In genomic region chr7:127705461-127705959, GRCh38 we compare ENCODE assay signal across 26 cellular contexts. TPM values are rescaled to one million over a fixed set of nuclear protein-coding genes. Genes with fewer than 3 reads are reported as not detected.
A peak's percentile ranks its signal among the peaks of the same experiment; 100 is the strongest.
DNase-seq lines count a peak whose midpoint lies in the region; ATAC-seq, FAIRE-seq and TF ChIP-seq lines count a peak whose summit lies in the region.
"Had no signal": no experiment of that assay in that cellular context is flagged by ENCODE, and none has a peak within 500 bp of the region (broad histone marks: within the 10 kb centered on the region; RNA-seq: fewer than 3 reads in every experiment).

No MANE protein-coding gene starts in this region.

- POLR2A ChIA-PET in MCF 10A (lab: Yijun Ruan, JAX), result interaction anchor here (0.5 kb wide), 1 partner anchor 80 kb away, joined by 3 read pairs; no protein-coding TSS in a partner anchor

- CTCF ChIA-PET in mammary epithelial cell (lab: Charles Lee; ENCODE audit: low non-redundant PET), result no interaction called here
- CTCF ChIA-PET in MCF 10A (lab: Yijun Ruan, JAX), result interaction anchor here (0.7 to 14.4 kb wide), 3 partner anchors 7 to 506 kb away, joined by 3 to 239 read pairs (median 4); no protein-coding TSS in a partner anchor

- in situ Hi-C loops in mammary epithelial cell (cut with MboI; ENCODE audit: low sequenced_read_pairs in 2 of 2), result loop anchor here in 1 of 2 donors (25.0 kb wide), 1 partner anchor 507 kb away; no protein-coding TSS in a partner anchor

- peaks cover 46% of the 10 kb centered on the region for H3K36me3 ChIP-seq in mammary epithelial cell (ENCODE audit: insufficient read depth, low read length)
- peaks cover 22% of the 10 kb centered on the region for H3K36me3 ChIP-seq in bronchial epithelial cell (ENCODE audit: control insufficient read depth, insufficient read depth, low read length)
- H3K36me3 ChIP-seq in body of pancreas (replicated peaks in 1 of 2; ENCODE audit: insufficient read depth in 1 of 2, low read depth in 2 of 2), result peaks cover 6 to 42% of the 10 kb centered on the region in 2 donors

- H3K9me3 Mint-ChIP-seq in MCF 10A (ENCODE audit: unreplicated experiment), result no peaks in the 10 kb centered on the region

- H3K4me1 ChIP-seq in mammary epithelial cell (ENCODE audit: insufficient read depth, low read length), result peaks cover 12% of the 10 kb centered on the region
- H3K4me1 ChIP-seq in body of pancreas, result peaks cover 7% of the 10 kb centered on the region
- H3K4me1 ChIP-seq: HAP-1, lower lobe of right lung, right lobe of liver had no signal

- H4K20me1 ChIP-seq in mammary epithelial cell (ENCODE audit: insufficient read depth, low read length), result no peaks in the 10 kb centered on the region

- no peak for ATAC-seq in body of pancreas
- ATAC-seq: lower lobe of right lung; naive thymus-derived CD4-positive, alpha-beta T cell; right lobe of liver had no signal

- H3K9ac ChIP-seq in mammary epithelial cell (ENCODE audit: insufficient read depth, low read length), result no peak overlapping the region

- dilution Hi-C loops in mammary epithelial cell (cut with HindIII; ENCODE audit: low sequenced_read_pairs), result loop anchor here (25.0 kb wide), 1 partner anchor 507 kb away; no protein-coding TSS in a partner anchor

- intact Hi-C loops in mammary epithelial cell (cut with micrococcal nuclease), result loop anchor here (5.0 to 10.0 kb wide), 2 partner anchors 118 to 429 kb away; partner anchors contain the start of genes ARF5 and GCC1
- intact Hi-C loops in MCF 10A (cut with micrococcal nuclease), result no loop called here
- intact Hi-C loops in body of pancreas (cut with DNase I), result loop anchor here (10.0 kb wide), 1 partner anchor 509 kb away; no protein-coding TSS in a partner anchor

- BruUV-seq in mammary epithelial cell (replicated peaks; lab: Mats Ljungman, UMichigan), result no TSS peak
- BruUV-seq in MCF 10A (replicated peaks; lab: Mats Ljungman, UMichigan), result no TSS peak

- H3K9me3 ChIP-seq in mammary epithelial cell (replicated peaks; ENCODE audit: insufficient read depth, low read length) (no peaks in the 10 kb centered on the region), body of pancreas (no peaks in the 10 kb centered on the region)
- H3K9me3 ChIP-seq: lower lobe of right lung, neutrophil, right lobe of liver, thyroid gland had no signal

- H2AFZ ChIP-seq in mammary epithelial cell (ENCODE audit: low read depth, low read length), result no peak overlapping the region
- H2AFZ ChIP-seq: hepatocyte had no signal

- TF ChIP-seq CTCF in mammary epithelial cell (conservative IDR thresholded peaks at IDR 0.05 in 1 of 2, IDR thresholded peaks at IDR 0.05 in 1 of 2; ENCODE audit: extremely low read depth in 1 of 2, insufficient read depth in 1 of 2, low read depth in 1 of 2, low read length in 2 of 2) (no peak), MCF 10A (IDR thresholded peaks at IDR 0.05; ENCODE audit: unreplicated experiment) (no peak), bronchial epithelial cell (IDR thresholded peaks at IDR 0.05; ENCODE audit: insufficient read depth, low read length, severe bottlenecking) (no peak), body of pancreas (IDR thresholded peaks at IDR 0.05) (no peak)

- FAIRE-seq in bronchial epithelial cell (lab: Jason Lieb, UNC), result no peak
- FAIRE-seq in RCC 7860 (lab: Jason Lieb, UNC), result no peak
- FAIRE-seq: endothelial cell of umbilical vein, GM12892 had no signal

- H3K4me3 Mint-ChIP-seq in MCF 10A (ENCODE audit: unreplicated experiment), result no peak overlapping the region
- H3K4me3 Mint-ChIP-seq: naive thymus-derived CD4-positive, alpha-beta T cell had no signal

- H3K27me3 ChIP-seq in mammary epithelial cell (ENCODE audit: insufficient read depth, low read length) (no peaks in the 10 kb centered on the region), bronchial epithelial cell (ENCODE audit: control insufficient read depth, insufficient read depth, low read length) (no peaks in the 10 kb centered on the region), body of pancreas (no peaks in the 10 kb centered on the region)
- H3K27me3 ChIP-seq: BLaER1 treated with 17β-estradiol and CSF1 and Interleukin-3, amounts not matched to agents 10 nM and 100 nM; hepatocyte; neutrophil; right lobe of liver; thyroid gland had no signal

- H3K27ac ChIP-seq in mammary epithelial cell (ENCODE audit: insufficient read depth, low read depth, low read length) (no peak overlapping the region), body of pancreas (no peak overlapping the region)
- H3K27ac ChIP-seq: BLaER1 treated with 17β-estradiol and CSF1 and Interleukin-3, amounts not matched to agents 10 nM and 100 nM; hepatocyte; lower lobe of right lung; neutrophil; right lobe of liver; thyroid gland had no signal

- peak; percentile 14 for DNase-seq in mammary epithelial cell
- DNase-seq in MCF 10A (ENCODE audit: unreplicated experiment), result no peak
- peak; percentile 69 for DNase-seq in RKO (ENCODE audit: low spot score)
- DNase-seq in bronchial epithelial cell (ENCODE audit: low read depth), result peak; percentile 47
- DNase-seq in RCC 7860 (ENCODE audit: low spot score), result no peak
- no peak for DNase-seq in AG08395 (ENCODE audit: low spot score)
- DNase-seq in body of pancreas, result no peak
- DNase-seq: activated effector memory CD4-positive, alpha-beta T cell treated with Interleukin-2 at 50 U/mL for 16 hours; amniotic stem cell; Kasumi-1; lower lobe of right lung; naive thymus-derived CD4-positive, alpha-beta T cell; NCI-H1436 treated with DMSO at 0.1 percent for 48 hours; NCI-H2107; NCI-H345; right lobe of liver; SHP77; stimulated activated CD8-positive, alpha-beta memory T cell treated with anti-CD3 and anti-CD28 coated beads, Interleukin-4, amount 100 ng/mL, for 48 hours; thyroid gland had no signal

- no peak overlapping the region for H3K4me3 ChIP-seq in mammary epithelial cell (replicated peaks in 1 of 3; ENCODE audit: insufficient read depth in 1 of 3, low read depth in 2 of 3, low read length in 3 of 3)
- H3K4me3 ChIP-seq in bronchial epithelial cell (ENCODE audit: low read depth, low read length), result no peak overlapping the region
- no peak overlapping the region for H3K4me3 ChIP-seq in body of pancreas
- H3K4me3 ChIP-seq: BLaER1 treated with 17β-estradiol and CSF1 and Interleukin-3, amounts not matched to agents 10 nM and 100 nM; HAP-1; hepatocyte; lower lobe of right lung; right lobe of liver; thyroid gland had no signal

- H3K79me2 ChIP-seq in mammary epithelial cell (ENCODE audit: insufficient read depth, low read length), result peaks cover 49% of the 10 kb centered on the region

- peaks cover 88% of the 10 kb centered on the region for H3K36me3 Mint-ChIP-seq in MCF 10A (ENCODE audit: insufficient read depth, unreplicated experiment)

- peaks cover 9% of the 10 kb centered on the region for H3K4me1 Mint-ChIP-seq in MCF 10A (ENCODE audit: insufficient read depth, unreplicated experiment)

- no peak overlapping the region for H3K27ac Mint-ChIP-seq in MCF 10A (ENCODE audit: low read depth, unreplicated experiment)
- H3K27ac Mint-ChIP-seq: progenitor cell of endocrine pancreas had no signal

- 90% methylated on average over 6 of the region's 6 CpGs for WGBS in mammary epithelial cell (ENCODE audit: low coverage, missing lambda C conversion rate)
- 80 to 81% methylated on average over 6 of the region's 6 CpGs for WGBS in body of pancreas, 2 donors

- H3K4me2 ChIP-seq in mammary epithelial cell (ENCODE audit: insufficient read depth, low read depth, low read length), result no peak overlapping the region
- H3K4me2 ChIP-seq: BLaER1 treated with 17β-estradiol and CSF1 and Interleukin-3, amounts not matched to agents 10 nM and 100 nM; hepatocyte had no signal

- TF ChIP-seq POLR2A in body of pancreas (IDR thresholded peaks at IDR 0.05), result no peak

- H3K27me3 Mint-ChIP-seq in MCF 10A (ENCODE audit: insufficient read depth, unreplicated experiment), result no peaks in the 10 kb centered on the region
- H3K27me3 Mint-ChIP-seq: naive thymus-derived CD4-positive, alpha-beta T cell; progenitor cell of endocrine pancreas had no signal

RNA-seq across cellular contexts. Expression of gene SND1, which starts 53.5 kb away (rescaled TPM):
- total RNA-seq in mammary epithelial cell, result 100 to 1,000 TPM; 196 to 234 TPM
- polyA plus RNA-seq in mammary epithelial cell, result 138 TPM
- 253 TPM for polyA minus RNA-seq in mammary epithelial cell
- total RNA-seq in MCF 10A (2022), result 291 and 297 TPM in 2 replicates
- 138 and 232 TPM in 2 replicates for total RNA-seq in bronchial epithelial cell
- 100 to 1,000 TPM; 146 to 155 TPM for total RNA-seq in body of pancreas

Comparison
In these comparisons a context has a peak if more than half of its experiments do, and no peak if none do; other contexts are left out.
1. DNase-seq: peak in mammary epithelial cell (single experiment), RKO (single experiment) and bronchial epithelial cell (single experiment); none in MCF 10A (single experiment), RCC 7860 (single experiment), AG08395 (single experiment) and body of pancreas (0 of 4).